Comparison of ENCODE assay signal across 15 cellular contexts in genomic region chr15:90340345-90340744, GRCh38. TPM values are rescaled to one million over a fixed set of nuclear protein-coding genes. Genes with fewer than 3 reads are reported as not detected.
DNase-seq lines count a peak whose midpoint lies in the region; ATAC-seq, FAIRE-seq and TF ChIP-seq lines count a peak whose summit lies in the region.
"Had no signal": no experiment of that assay in that cellular context is flagged by ENCODE, and none has a peak within 500 bp of the region (broad histone marks: within the 10 kb centered on the region; RNA-seq: fewer than 3 reads in every experiment).

No MANE protein-coding gene starts in this region.

- no peak overlapping the region for H2BK20ac ChIP-seq in H1 (ENCODE audit: low read length)

- POLR2A ChIA-PET in A549 (lab: Yijun Ruan, JAX) (no interaction called here), H1 (lab: Charles Lee; ENCODE audit: partially characterized antibody) (no interaction called here), A673 (lab: Charles Lee; ENCODE audit: low non-redundant PET) (no interaction called here)

- TF ChIP-seq CTCF in A549 (IDR thresholded peaks at IDR 0.05): no peak; the same call in 2 of the 3 replicates
- peak in 1 of 3 experiments; percentile 21; a peak in 1 of 4 replicates for TF ChIP-seq CTCF in H1 (IDR thresholded peaks at IDR 0.05; ENCODE audit: control extremely low read depth in 1 of 3, insufficient read depth in 1 of 3, low read depth in 1 of 3, low read length in 3 of 3)
- TF ChIP-seq CTCF in A673 (conservative IDR thresholded peaks at IDR 0.05; ENCODE audit: low read depth, low read length): no peak

- intact Hi-C loops in A673 (cut with micrococcal nuclease; ENCODE audit: unreplicated experiment): no loop called here

- no peak overlapping the region for H4K5ac ChIP-seq in H1 (ENCODE audit: insufficient read length, low read depth, low read length)

- no peak overlapping the region for H3K18ac ChIP-seq in H1 (ENCODE audit: extremely low read depth, low read length)

- no peaks in the 10 kb centered on the region for H3K79me2 ChIP-seq in H1 (ENCODE audit: control insufficient read depth in 1 of 2, insufficient read depth in 2 of 2, low read length in 2 of 2)

- no peak overlapping the region for H3K14ac ChIP-seq in H1 (ENCODE audit: insufficient read length)

- H3K79me1 ChIP-seq in H1 (ENCODE audit: low read depth, low read length): no peaks in the 10 kb centered on the region; the same call in 1 of the 2 replicates

- H4K20me1 ChIP-seq in H1 (replicated peaks in 1 of 2; ENCODE audit: control insufficient read depth in 1 of 2, insufficient read depth in 2 of 2, low read length in 2 of 2): no peaks in the 10 kb centered on the region

- DNase-seq in A549 (ENCODE audit: low read depth in 1 of 2, low spot score in 1 of 2) (peak in 1 of 2 experiments; percentile 45), H7 (peak; percentile 64), NCI-H748 (lab: John Stamatoyannopoulos, UW; ENCODE audit: unreplicated experiment) (peak; percentile 66), H1 (ENCODE audit: low read depth in 1 of 2, low spot score in 2 of 2) (peak in 1 of 2 experiments; percentile 52), hippocampal formation (lab: John Stamatoyannopoulos, UW) (no peak), A673 (ENCODE audit: low spot score) (no peak), SHP77 treated with DMSO at 0.1 percent for 48 hours (lab: John Stamatoyannopoulos, UW) (no peak)
- DNase-seq: activated CD4-positive, alpha-beta T cell treated with anti-CD3 and anti-CD28 coated beads, Interleukin-2, amount 50 U/mL, for 1 hour; DMS79; head of caudate nucleus; NCI-H2227 treated with DMSO at 0.1 percent for 48 hours; stimulated activated naive B cell treated with anti-CD40 and anti-IgM and Interleukin-4, amounts not matched to agents 10 μg/mL and 1 μg/mL and 100 μg/mL, for 72 hours had no signal

- H2BK5ac ChIP-seq in H1 (ENCODE audit: low read depth, low read length): no peak overlapping the region

- no peak overlapping the region for H4K8ac ChIP-seq in H1 (ENCODE audit: extremely low read depth, insufficient read depth, low read length)

- H3K4me3 ChIP-seq in A549 (no peak overlapping the region), H7 (ENCODE audit: insufficient read depth, low read depth, low read length) (no peak overlapping the region), H1 (ENCODE audit: extremely low read depth in 1 of 4, insufficient read depth in 2 of 4, low read depth in 3 of 4, low read length in 4 of 4) (no peak overlapping the region), A673 (ENCODE audit: low read depth, low read length, poor library complexity, severe bottlenecking) (no peak overlapping the region)
- H3K4me3 ChIP-seq: HAP-1 had no signal

- ATAC-seq in A549 (peak; percentile 45 to 62), HG03045 (IDR thresholded peaks at IDR 0.05; ENCODE audit: unreplicated experiment) (no peak)
- ATAC-seq: stimulated activated naive B cell treated with anti-CD40 and anti-IgM and Interleukin-4, amounts not matched to agents 10 μg/mL and 1 μg/mL and 100 μg/mL, for 72 hours had no signal

- WGBS in A549 (ENCODE audit: missing lambda C conversion rate): 52% methylated on average over 6 of the region's 6 CpGs
- 63% methylated on average over 6 of the region's 6 CpGs; no CpG with 5 or more reads in 1 of the 2 experiments for WGBS in H1 (ENCODE audit: extremely low coverage in 1 of 2, insufficient coverage in 1 of 2, insufficient read length in 1 of 2, insufficient replicate concordance in 2 of 2, low coverage in 1 of 2, low lambda C conversion rate in 2 of 2, missing lambda C conversion rate in 1 of 2), 2 experiments

- H3K9ac ChIP-seq in H1 (replicated peaks in 1 of 4; ENCODE audit: extremely low read depth in 1 of 4, low read depth in 3 of 4, low read length in 3 of 4): no peak overlapping the region

- H3K56ac ChIP-seq in H1 (replicated peaks; ENCODE audit: insufficient read length, low read depth, low read length): no peak overlapping the region

- H4K91ac ChIP-seq in H1 (replicated peaks; ENCODE audit: insufficient read length, low read length): no peak overlapping the region

- H3K27ac ChIP-seq in A549: no peak overlapping the region
- H3K27ac ChIP-seq in H1 (ENCODE audit: low read depth, low read length): no peak overlapping the region
- no peak overlapping the region for H3K27ac ChIP-seq in A673 (ENCODE audit: low read depth, low read length, poor library complexity, severe bottlenecking)
- H3K27ac ChIP-seq: VCaP had no signal

- H3K9me3 ChIP-seq in A549 (no peaks in the 10 kb centered on the region), H1 (ENCODE audit: insufficient read depth in 2 of 2, low read depth in 1 of 2, low read length in 1 of 2) (no peaks in the 10 kb centered on the region), A673 (ENCODE audit: low read depth, low read length, poor library complexity, severe bottlenecking) (no peaks in the 10 kb centered on the region)
- H3K9me3 ChIP-seq: HAP-1 had no signal

- no peaks in the 10 kb centered on the region for H3K27me3 ChIP-seq in H7 (ENCODE audit: control insufficient read depth, insufficient read depth, low read length)
- no peaks in the 10 kb centered on the region for H3K27me3 ChIP-seq in H1 (replicated peaks in 1 of 4; ENCODE audit: control insufficient read depth in 3 of 4, extremely low read depth in 1 of 4, insufficient read depth in 3 of 4, low read length in 3 of 4)
- no peaks in the 10 kb centered on the region for H3K27me3 ChIP-seq in A673 (replicated peaks; ENCODE audit: insufficient read depth, low read depth, low read length, poor library complexity)

- H2AK5ac ChIP-seq in H1 (ENCODE audit: low read depth, low read length): no peak overlapping the region

- H3K4me2 ChIP-seq in A549 (no peak overlapping the region), H1 (ENCODE audit: insufficient read depth in 1 of 2, low read depth in 2 of 2, low read length in 2 of 2) (no peak overlapping the region)

- no peak overlapping the region for H3K23ac ChIP-seq in H1 (ENCODE audit: insufficient read length)

- no peak overlapping the region for H2AFZ ChIP-seq in H1 (ENCODE audit: low read length)

- TF ChIP-seq EP300 in A549 (IDR thresholded peaks at IDR 0.05): no peak
- no peak for TF ChIP-seq EP300 in H1 (IDR thresholded peaks at IDR 0.05; ENCODE audit: borderline replicate concordance in 1 of 2, low read depth in 2 of 2, low read length in 2 of 2)

- BruUV-seq in A673 (replicated peaks; lab: Mats Ljungman, UMichigan): no TSS peak

- CTCF ChIA-PET in A549 (lab: Yijun Ruan, JAX): interaction anchor here (0.8 to 4.0 kb wide), 9 partner anchors 9 to 142 kb away, joined by 3 to 29 read pairs (median 5); no protein-coding TSS in a partner anchor
- CTCF ChIA-PET in H1 (lab: Charles Lee; ENCODE audit: partially characterized antibody): interaction anchor here (0.8 to 1.6 kb wide), 8 partner anchors 11 to 141 kb away, joined by 3 to 7 read pairs (median 4); partner anchors contain the start of gene ZNF774
- CTCF ChIA-PET in A673 (lab: Charles Lee): no interaction called here

- no peak overlapping the region for H2BK120ac ChIP-seq in H1 (replicated peaks; ENCODE audit: low read depth, low read length)

- H3K4ac ChIP-seq in H1 (replicated peaks; ENCODE audit: insufficient read length, low read depth, low read length): no peak overlapping the region

- H3K4me1 ChIP-seq in A549 (peaks cover 30% of the 10 kb centered on the region), H1 (replicated peaks in 1 of 4; ENCODE audit: control insufficient read depth in 3 of 4, insufficient read depth in 4 of 4, low read length in 3 of 4) (no peaks in the 10 kb centered on the region), A673 (ENCODE audit: insufficient read depth, low read length, poor library complexity, severe bottlenecking) (no peaks in the 10 kb centered on the region)
- H3K4me1 ChIP-seq: HAP-1 had no signal

- FAIRE-seq in A549 (lab: Jason Lieb, UNC): no peak
- no peak for FAIRE-seq in H1 (lab: Jason Lieb, UNC)

- no peak overlapping the region for H2BK12ac ChIP-seq in H1 (ENCODE audit: low read depth, low read length)

- H3K23me2 ChIP-seq in H1 (ENCODE audit: low read depth, low read length): no peaks in the 10 kb centered on the region

- H2BK15ac ChIP-seq in H1 (ENCODE audit: low read length): no peak overlapping the region

- H3K36me3 ChIP-seq in H7 (replicated peaks; ENCODE audit: control insufficient read depth, insufficient read depth, low read length) (no peaks in the 10 kb centered on the region), H1 (ENCODE audit: control insufficient read depth in 2 of 4, insufficient read depth in 4 of 4, low read length in 3 of 4) (no peaks in the 10 kb centered on the region), A673 (ENCODE audit: insufficient read depth, low read length, poor library complexity, severe bottlenecking) (no peaks in the 10 kb centered on the region)
- H3K36me3 ChIP-seq: HAP-1 had no signal

- peak; percentile 39; a peak in 4 of 5 replicates for TF ChIP-seq RAD21 in A549 (conservative IDR thresholded peaks at IDR 0.05 in 1 of 2, IDR thresholded peaks at IDR 0.05 in 1 of 2)
- peak; percentile 45 to 59 for TF ChIP-seq RAD21 in H1 (IDR thresholded peaks at IDR 0.05 in 1 of 2, conservative IDR thresholded peaks at IDR 0.05 in 1 of 2; ENCODE audit: low read depth in 2 of 2, low read length in 2 of 2)

- TF ChIP-seq POLR2A in A549 (IDR thresholded peaks at IDR 0.05; ENCODE audit: low read length) (no peak), H1 (IDR thresholded peaks at IDR 0.05; ENCODE audit: control extremely low read depth in 1 of 2, low read depth in 2 of 2, low read length in 2 of 2) (no peak)

RNA-seq across cellular contexts. Expression of gene ZNF774, which starts 11.7 kb away (rescaled TPM):
- polyA plus RNA-seq in A549 (2011; rRNA removed) (1.2 and 1.4 TPM in 2 replicates), A549 (2017; fragmentation: RNase III; extraction: RNeasy Plus Mini Kit Qiagen cat#74134 plus additional on column Dnase treatment) (0.94 to 1.3 TPM (median 1.2 TPM) in 3 replicates), H1 (2011; rRNA removed) (0.82 and 0.96 TPM in 2 replicates)
- 0.41 and 0.43 TPM in 2 replicates for polyA plus RNA-seq in A549 (2012; cell fraction: cytosol; rRNA removed)
- polyA plus RNA-seq in A549 (2012; cell fraction: nucleus; rRNA removed): 0.28 and 21.3 TPM in 2 replicates
- polyA minus RNA-seq in A549 (2011; rRNA and poly(A)+ RNA removed): 0.87 and 1.4 TPM in 2 replicates
- total RNA-seq in H7 (2014; rRNA removed; shearing (Covaris generic)): 0.55 and 0.73 TPM in 2 replicates
- total RNA-seq in H1 (2021; fragmentation: NEBNext Ultra II Directional; extraction: Animal tissue kit (Norgen Biotek cat#: 25700)): 2.3 and 2.6 TPM in 2 replicates
- 1.3 TPM for polyA plus RNA-seq in H1 (2011; cell fraction: cytosol; rRNA removed)
- 1.5 TPM for polyA plus RNA-seq in H1 (2011; cell fraction: nucleus; rRNA removed)
- 1.1 to 1.5 TPM (median 1.4 TPM) in 4 replicates for polyA plus RNA-seq in H1 (2012, experiment 1 of 2)
- 0.59 TPM for polyA plus RNA-seq in H1 (2012, experiment 2 of 2)
- 1.5 TPM for polyA plus RNA-seq in H1 (2013, experiment 1 of 2)
- polyA plus RNA-seq in H1 (2013, experiment 2 of 2): 1.7 TPM
- 1.4 and 1.5 TPM in 2 replicates for polyA minus RNA-seq in H1 (2011; rRNA and poly(A)+ RNA removed)
- polyA minus RNA-seq in H1 (2011; cell fraction: cytosol; rRNA and poly(A)+ RNA removed): 1.9 TPM
- polyA minus RNA-seq in H1 (2011; cell fraction: nucleus; rRNA and poly(A)+ RNA removed): 3.2 TPM
- 1.5 and 5.4 TPM in 2 replicates for total RNA-seq in A673 (2021)

RNA-seq across cellular contexts. Expression of gene IQGAP1, which starts 47.7 kb away (rescaled TPM):
- polyA plus RNA-seq in A549 (2011; rRNA removed) (168 and 181 TPM in 2 replicates), A549 (2017; fragmentation: RNase III; extraction: RNeasy Plus Mini Kit Qiagen cat#74134 plus additional on column Dnase treatment) (100 to 108 TPM (median 103 TPM) in 3 replicates), H1 (2011; rRNA removed) (34.8 and 56.0 TPM in 2 replicates)
- 11.7 and 12.7 TPM in 2 replicates for polyA plus RNA-seq in A549 (2012; cell fraction: cytosol; rRNA removed)
- 96.3 and 155 TPM in 2 replicates for polyA plus RNA-seq in A549 (2012; cell fraction: nucleus; rRNA removed)
- 215 and 230 TPM in 2 replicates for polyA minus RNA-seq in A549 (2011; rRNA and poly(A)+ RNA removed)
- total RNA-seq in H7 (2014; rRNA removed; shearing (Covaris generic)): 74.7 and 87.6 TPM in 2 replicates
- total RNA-seq in H1 (2021; fragmentation: NEBNext Ultra II Directional; extraction: Animal tissue kit (Norgen Biotek cat#: 25700)): 133 and 138 TPM in 2 replicates
- 42.1 TPM for polyA plus RNA-seq in H1 (2011; cell fraction: cytosol; rRNA removed)
- 187 TPM for polyA plus RNA-seq in H1 (2011; cell fraction: nucleus; rRNA removed)
- polyA plus RNA-seq in H1 (2012, experiment 1 of 2): 71.3 to 118 TPM (median 79.1 TPM) in 4 replicates
- polyA plus RNA-seq in H1 (2012, experiment 2 of 2): 4.1 TPM
- polyA plus RNA-seq in H1 (2013, experiment 1 of 2): 301 TPM
- polyA plus RNA-seq in H1 (2013, experiment 2 of 2): 289 TPM
- polyA minus RNA-seq in H1 (2011; rRNA and poly(A)+ RNA removed): 158 and 190 TPM in 2 replicates
- polyA minus RNA-seq in H1 (2011; cell fraction: cytosol; rRNA and poly(A)+ RNA removed): 60.2 TPM
- polyA minus RNA-seq in H1 (2011; cell fraction: nucleus; rRNA and poly(A)+ RNA removed): 350 TPM
- 115 and 119 TPM in 2 replicates for total RNA-seq in A673 (2021)

Comparison
In these comparisons a context has a peak if more than half of its experiments do, and no peak if none do; other contexts are left out.
1. DNase-seq: peak in H7 (single experiment) and NCI-H748 (single experiment); none in hippocampal formation (0 of 2), A673 (single experiment) and SHP77 treated with DMSO at 0.1 percent for 48 hours (single experiment).
2. Of the 18 proteins assayed by ChIP-seq in both H1 and A549: peak only in H1: none; only in A549: none; in both: RAD21; in neither: 16; mixed calls (peak in some experiments, not most) for 1.